21 cellular contexts compared by ENCODE assay signal in genomic region chr6:1679691-1680068, GRCh38.
DNase-seq lines count a peak whose midpoint lies in the region; ATAC-seq, FAIRE-seq and TF ChIP-seq lines count a peak whose summit lies in the region.
"Had no signal": no experiment of that assay in that cellular context is flagged by ENCODE, and none has a peak within 500 bp of the region (broad histone marks: within the 10 kb centered on the region; RNA-seq: fewer than 3 reads in every experiment).

No MANE protein-coding gene starts in this region.

- intact Hi-C loops in breast epithelium (cut with DNase I; ENCODE audit: low total_unique reads) = no loop called here
- intact Hi-C loops in MCF 10A (cut with micrococcal nuclease) = no loop called here

- no peaks in the 10 kb centered on the region for H3K36me3 ChIP-seq in breast epithelium
- H3K36me3 ChIP-seq in suprapubic skin = no peaks in the 10 kb centered on the region
- H3K36me3 ChIP-seq: colonic mucosa, vagina had no signal

- ATAC-seq in esophagus mucosa (peak; percentile 44), GM19324 (IDR thresholded peaks at IDR 0.05; ENCODE audit: low FRiP score, unreplicated experiment) (no peak), GM18909 (IDR thresholded peaks at IDR 0.05; ENCODE audit: poor library complexity, unreplicated experiment) (no peak)
- ATAC-seq: activated CD8-positive, alpha-beta memory T cell treated with anti-CD3 and anti-CD28 coated beads, Interleukin-2, amount 10 ng/mL, durations not matched to agents 7 days and 5 days; CD8-positive, alpha-beta T cell; GM12878; stimulated activated naive CD8-positive, alpha-beta T cell treated with anti-CD3 and anti-CD28 coated beads, Interleukin-15, amount 100 ng/mL, for 72 hours had no signal

- BruUV-seq in MCF 10A (replicated peaks; lab: Mats Ljungman, UMichigan) = no TSS peak

- H3K9me3 ChIP-seq in breast epithelium (no peaks in the 10 kb centered on the region), suprapubic skin (no peaks in the 10 kb centered on the region)
- H3K9me3 ChIP-seq: colonic mucosa, vagina had no signal

- no peak for TF ChIP-seq EP300 in suprapubic skin (IDR thresholded peaks at IDR 0.05)

- WGBS in suprapubic skin = 71% methylated on average over 2 of the region's 2 CpGs

- CTCF ChIA-PET in MCF 10A (lab: Yijun Ruan, JAX) = interaction anchor here (0.6 kb wide), 1 partner anchor 10 kb away, joined by 4 read pairs; no protein-coding TSS in a partner anchor

- H3K4me3 ChIP-seq in breast epithelium (no peak overlapping the region), suprapubic skin (no peak overlapping the region)
- H3K4me3 ChIP-seq: colonic mucosa, GM12878, vagina had no signal

- no peak overlapping the region for H3K4me3 Mint-ChIP-seq in MCF 10A (ENCODE audit: unreplicated experiment)
- H3K4me3 Mint-ChIP-seq: activated CD8-positive, alpha-beta memory T cell treated with anti-CD3 and anti-CD28 coated beads, Interleukin-2, amount 10 ng/mL, durations not matched to agents 7 days and 5 days; CD8-positive, alpha-beta T cell; memory B cell; stimulated activated naive CD8-positive, alpha-beta T cell treated with anti-CD3 and anti-CD28 coated beads, Interleukin-15, amount 100 ng/mL, for 72 hours had no signal

- H3K27me3 Mint-ChIP-seq in MCF 10A (ENCODE audit: insufficient read depth, unreplicated experiment) = no peaks in the 10 kb centered on the region
- H3K27me3 Mint-ChIP-seq: activated CD8-positive, alpha-beta memory T cell treated with anti-CD3 and anti-CD28 coated beads, Interleukin-2, amount 10 ng/mL, durations not matched to agents 7 days and 5 days; memory B cell; stimulated activated naive CD8-positive, alpha-beta T cell treated with anti-CD3 and anti-CD28 coated beads, Interleukin-15, amount 100 ng/mL, for 72 hours had no signal

- peaks cover 5% of the 10 kb centered on the region for H3K4me1 Mint-ChIP-seq in MCF 10A (ENCODE audit: insufficient read depth, unreplicated experiment)
- H3K4me1 Mint-ChIP-seq: activated CD8-positive, alpha-beta memory T cell treated with anti-CD3 and anti-CD28 coated beads, Interleukin-2, amount 10 ng/mL, durations not matched to agents 7 days and 5 days; stimulated activated naive CD8-positive, alpha-beta T cell treated with anti-CD3 and anti-CD28 coated beads, Interleukin-15, amount 100 ng/mL, for 72 hours had no signal

- H3K9me3 Mint-ChIP-seq in MCF 10A (ENCODE audit: unreplicated experiment) = no peaks in the 10 kb centered on the region
- H3K9me3 Mint-ChIP-seq: CD8-positive, alpha-beta T cell; memory B cell; stimulated activated naive CD8-positive, alpha-beta T cell treated with anti-CD3 and anti-CD28 coated beads, Interleukin-15, amount 100 ng/mL, for 72 hours had no signal

- FAIRE-seq in H54 (lab: Jason Lieb, UNC) = no peak
- FAIRE-seq: GM12878 had no signal

- H3K4me1 ChIP-seq in breast epithelium (no peaks in the 10 kb centered on the region), suprapubic skin (peaks cover 16% of the 10 kb centered on the region)
- H3K4me1 ChIP-seq: colonic mucosa, vagina had no signal

- H3K27me3 ChIP-seq in breast epithelium (no peaks in the 10 kb centered on the region), suprapubic skin (no peaks in the 10 kb centered on the region)
- H3K27me3 ChIP-seq: colonic mucosa, vagina had no signal

- TF ChIP-seq CTCF in breast epithelium (IDR thresholded peaks at IDR 0.05) (no peak), MCF 10A (IDR thresholded peaks at IDR 0.05; ENCODE audit: unreplicated experiment) (no peak), suprapubic skin (IDR thresholded peaks at IDR 0.05) (no peak)

- H3K27ac Mint-ChIP-seq in MCF 10A (ENCODE audit: low read depth, unreplicated experiment) = no peak overlapping the region
- H3K27ac Mint-ChIP-seq: activated CD8-positive, alpha-beta memory T cell treated with anti-CD3 and anti-CD28 coated beads, Interleukin-2, amount 10 ng/mL, durations not matched to agents 7 days and 5 days; CD8-positive, alpha-beta T cell; memory B cell had no signal

- POLR2A ChIA-PET in MCF 10A (lab: Yijun Ruan, JAX) = interaction anchor here (0.5 to 0.6 kb wide), 2 partner anchors 175 to 396 kb away, joined by 3 read pairs; no protein-coding TSS in a partner anchor

- peak overlapping the region; percentile 74 to 82 for H3K27ac ChIP-seq in breast epithelium
- peak overlapping the region; percentile 59 for H3K27ac ChIP-seq in suprapubic skin
- H3K27ac ChIP-seq: colonic mucosa, epithelial cell of prostate, vagina had no signal

- DNase-seq in breast epithelium (ENCODE audit: low spot score in 2 of 2) (no peak), MCF 10A (ENCODE audit: unreplicated experiment) (no peak), NCI-H2196 treated with DMSO at 0.1 percent for 48 hours (lab: John Stamatoyannopoulos, UW; ENCODE audit: unreplicated experiment) (peak; percentile 33), suprapubic skin (ENCODE audit: low spot score in 2 of 2) (no peak), H54 (ENCODE audit: insufficient read length, low spot score) (no peak)
- DNase-seq: activated CD4-positive, CD25-positive, alpha-beta regulatory T cell treated with anti-CD3 and anti-CD28 coated beads, Interleukin-2, amount 50 U/mL, for 72 hours; activated CD8-positive, alpha-beta memory T cell treated with anti-CD3 and anti-CD28 coated beads, Interleukin-2, amount 10 ng/mL, durations not matched to agents 7 days and 5 days; activated effector memory CD4-positive, alpha-beta T cell treated with anti-CD3 and anti-CD28 coated beads, Interleukin-2, amount 50 U/mL, for 16 hours; amniotic stem cell; CD8-positive, alpha-beta T cell; colonic mucosa; H7; retina; stimulated activated naive CD8-positive, alpha-beta T cell treated with anti-CD3 and anti-CD28 coated beads, Interleukin-15, amount 100 ng/mL, for 72 hours had no signal

- H3K36me3 Mint-ChIP-seq in MCF 10A (ENCODE audit: insufficient read depth, unreplicated experiment) = no peaks in the 10 kb centered on the region
- H3K36me3 Mint-ChIP-seq: activated CD8-positive, alpha-beta memory T cell treated with anti-CD3 and anti-CD28 coated beads, Interleukin-2, amount 10 ng/mL, durations not matched to agents 7 days and 5 days; CD8-positive, alpha-beta T cell had no signal

- TF ChIP-seq POLR2A in breast epithelium (IDR thresholded peaks at IDR 0.05) (no peak), suprapubic skin (IDR thresholded peaks at IDR 0.05) (no peak), H54 (IDR thresholded peaks at IDR 0.05; ENCODE audit: low read depth, low read length) (no peak)
